Comparison of ENCODE assay signal across 35 cellular contexts in genomic region chr5:57940879-57941278, GRCh38.
"Had no signal": no experiment of that assay in that cellular context is flagged by ENCODE, and none has a peak within 500 bp of the region (broad histone marks: within the 10 kb centered on the region; RNA-seq: fewer than 3 reads in every experiment).

No MANE protein-coding gene starts in this region.

- H3K9ac ChIP-seq: KMS-11 had no signal

- H3K9me3 ChIP-seq: MG63 had no signal

- H3K4me2 ChIP-seq: KMS-11 had no signal

- H3K36me3 ChIP-seq: MG63 had no signal

- H3K27me3 ChIP-seq: MG63 had no signal

- DNase-seq: Karpas-422, Kasumi-1, MG63, MM.1S, MV-4-11, NCI-H1048, NCI-H1092, NCI-H1092 treated with DMSO at 0.1 percent for 48 hours, NCI-H1105, NCI-H1105 treated with DMSO at 0.1 percent for 48 hours, NCI-H1417, NCI-H1417 treated with DMSO at 0.1 percent for 48 hours, NCI-H1436, NCI-H1436 treated with DMSO at 0.1 percent for 48 hours, NCI-H146, NCI-H1694, NCI-H1694 treated with DMSO at 0.1 percent for 48 hours, NCI-H187, NCI-H187 treated with DMSO at 0.1 percent for 48 hours, NCI-H1930, NCI-H2029, NCI-H2029 treated with DMSO at 0.1 percent for 48 hours, NCI-H2081 treated with DMSO at 0.1 percent for 48 hours, NCI-H2107, NCI-H2171, NCI-H2171 treated with DMSO at 0.1 percent for 48 hours, NCI-H2227 treated with DMSO at 0.1 percent for 48 hours, NCI-H226, NCI-H345, NCI-H446, NCI-H446 treated with DMSO at 0.1 percent for 48 hours, NCI-H510A, NCI-H510A treated with DMSO at 0.1 percent for 48 hours, NCI-H524 had no signal

- H3K4me3 ChIP-seq: MG63 had no signal

- H3K27ac ChIP-seq: KMS-11 had no signal
